16 cellular contexts compared by ENCODE assay signal in the genomic region with DNA sequence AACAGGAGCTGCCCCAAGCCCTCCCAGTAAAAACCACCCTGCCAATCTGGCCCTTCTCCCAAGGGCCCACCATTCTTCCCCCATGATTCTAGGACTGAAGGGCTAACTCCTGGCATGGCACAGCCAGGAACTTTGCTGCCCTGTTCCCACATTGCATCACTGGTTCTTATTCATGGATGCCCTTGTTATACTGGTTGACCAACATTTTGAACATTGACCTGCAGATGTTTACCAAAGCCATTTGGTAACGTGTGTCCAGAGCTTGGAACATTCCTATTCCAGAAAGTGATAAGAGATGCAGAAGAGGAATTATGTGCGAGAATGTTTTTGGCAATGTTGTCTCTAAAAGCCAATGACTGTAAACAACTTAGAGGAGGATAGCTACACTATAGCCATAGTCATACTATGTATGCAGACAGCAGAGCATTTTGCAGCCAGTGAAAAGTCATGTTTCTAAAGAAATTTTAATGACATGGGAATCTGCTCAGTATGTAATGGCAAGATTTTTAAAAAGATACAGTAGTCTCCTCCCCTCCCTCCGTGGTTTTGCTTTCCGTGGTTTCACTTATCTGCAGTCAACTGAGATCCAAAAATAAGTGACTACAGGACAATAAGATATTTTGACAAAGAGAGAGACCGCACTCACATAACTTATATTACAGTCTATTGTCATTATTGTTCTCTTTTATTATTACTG.
DNase-seq lines count a peak whose midpoint lies in the region; ATAC-seq and TF ChIP-seq lines count a peak whose summit lies in the region.
"Had no signal": no experiment of that assay in that cellular context is flagged by ENCODE, and none has a peak within 500 bp of the region (broad histone marks: within the 10 kb centered on the region; RNA-seq: fewer than 3 reads in every experiment).

No MANE protein-coding gene starts in this region.

- H4K12ac ChIP-seq in trophoblast cell (ENCODE audit: low read depth, low read length), result no peak overlapping the region

- peak overlapping the region; percentile 47 for H2AK5ac ChIP-seq in trophoblast cell (ENCODE audit: low read length)

- H3K4me1 ChIP-seq in DOHH2 (ENCODE audit: control insufficient read depth, low read length) (peaks cover 85% of the 10 kb centered on the region), trophoblast cell (ENCODE audit: control insufficient read depth in 1 of 2, insufficient read depth in 2 of 2, low read length in 2 of 2) (peaks cover 13 to 14% of the 10 kb centered on the region in 2 experiments)
- H3K4me1 ChIP-seq: psoas muscle had no signal

- peak overlapping the region; percentile 64 for H3K18ac ChIP-seq in trophoblast cell (ENCODE audit: low read length)

- no peak overlapping the region for H3K23ac ChIP-seq in trophoblast cell (ENCODE audit: low read length)

- peak; percentile 11 for DNase-seq in MV-4-11 (lab: John Stamatoyannopoulos, UW)
- no peak for DNase-seq in coronary artery (ENCODE audit: low spot score)
- peak; percentile 65 to 94 for DNase-seq in trophoblast cell
- DNase-seq in caudate nucleus (lab: John Stamatoyannopoulos, UW), result no peak
- DNase-seq: activated gamma-delta T cell; H9; MG63; NCI-H2029; NCI-H524 treated with DMSO at 0.1 percent for 48 hours; psoas muscle; stimulated activated CD4-positive, alpha-beta T cell treated with anti-CD3 and anti-CD28 coated beads, Interleukin-15, amount 100 ng/mL, for 24 hours; stimulated activated naive CD8-positive, alpha-beta T cell treated with anti-CD3 and anti-CD28 coated beads, Interleukin-15, amount 100 ng/mL, for 72 hours had no signal

- ATAC-seq in HG03159 (IDR thresholded peaks at IDR 0.05; ENCODE audit: unreplicated experiment), result no peak
- ATAC-seq in GM18858 (IDR thresholded peaks at IDR 0.05; ENCODE audit: unreplicated experiment), result no peak
- ATAC-seq: psoas muscle; SK-N-SH treated with all-trans-retinoic acid at 6 μM for 48 hours; stimulated activated naive CD8-positive, alpha-beta T cell treated with anti-CD3 and anti-CD28 coated beads, Interleukin-15, amount 100 ng/mL, for 72 hours had no signal

- H3K79me2 ChIP-seq in DOHH2 (ENCODE audit: control insufficient read depth, low read length), result peaks cover 45% of the 10 kb centered on the region
- peaks cover 3% of the 10 kb centered on the region for H3K79me2 ChIP-seq in trophoblast cell (ENCODE audit: control insufficient read depth, insufficient read depth, low read length, poor library complexity)

- H3K9ac ChIP-seq in trophoblast cell (ENCODE audit: low read length), result no peak overlapping the region

- H4K8ac ChIP-seq in trophoblast cell (ENCODE audit: low read depth, low read length), result peak overlapping the region; percentile 43

- TF ChIP-seq CTCF in DOHH2 (IDR thresholded peaks at IDR 0.05; ENCODE audit: low read depth, low read length, poor library complexity, severe bottlenecking), result no peak
- TF ChIP-seq CTCF in coronary artery (IDR thresholded peaks at IDR 0.05), result no peak

- no peaks in the 10 kb centered on the region for H3K27me3 ChIP-seq in DOHH2 (ENCODE audit: control insufficient read depth, low read length)
- H3K27me3 ChIP-seq in trophoblast cell (ENCODE audit: insufficient read depth, low read length), result no peaks in the 10 kb centered on the region
- H3K27me3 ChIP-seq: MG63 had no signal

- H3K4me2 ChIP-seq in DOHH2 (ENCODE audit: low read length), result peak overlapping the region; percentile 60
- H3K4me2 ChIP-seq in trophoblast cell (ENCODE audit: low read length), result no peak overlapping the region

- H3K9me2 ChIP-seq in DOHH2 (replicated peaks; ENCODE audit: control insufficient read depth, low read length), result no peaks in the 10 kb centered on the region

- H3F3A ChIP-seq in DOHH2 (ENCODE audit: control insufficient read depth, insufficient read depth), result peaks cover 5% of the 10 kb centered on the region; the same call in 1 of the 2 replicates

- no CpG with 5 or more reads among the region's 5 CpGs for WGBS in trophoblast cell (ENCODE audit: extremely low coverage, insufficient coverage, insufficient read length)

- peak overlapping the region; percentile 77 for H2BK12ac ChIP-seq in trophoblast cell (ENCODE audit: low read length)

- peaks cover 18% of the 10 kb centered on the region for H3K79me1 ChIP-seq in trophoblast cell (ENCODE audit: low read length)

- H3K14ac ChIP-seq in trophoblast cell (ENCODE audit: low read length), result peak overlapping the region; percentile 53

- H2BK5ac ChIP-seq in trophoblast cell (ENCODE audit: low read depth, low read length, poor library complexity), result peak overlapping the region; percentile 46

- H2AFZ ChIP-seq in trophoblast cell (ENCODE audit: insufficient read depth, low read length, poor library complexity), result no peak overlapping the region

- H4K91ac ChIP-seq in trophoblast cell (ENCODE audit: low read depth, low read length), result peak overlapping the region; percentile 61

- peak overlapping the region; percentile 45 for H3K4me3 ChIP-seq in DOHH2 (ENCODE audit: low read length)
- H3K4me3 ChIP-seq in coronary artery, result peak overlapping the region; percentile 20
- no peak overlapping the region for H3K4me3 ChIP-seq in trophoblast cell (ENCODE audit: low read depth, low read length)
- H3K4me3 ChIP-seq: MG63, psoas muscle had no signal

- H3K9me3 ChIP-seq in DOHH2 (ENCODE audit: control insufficient read depth, insufficient read depth, low read length), result no peaks in the 10 kb centered on the region
- H3K9me3 ChIP-seq in trophoblast cell (ENCODE audit: insufficient read depth, low read depth, low read length), result no peaks in the 10 kb centered on the region
- H3K9me3 ChIP-seq: MG63, psoas muscle had no signal

- H3K4ac ChIP-seq in trophoblast cell (ENCODE audit: low read depth, low read length), result no peak overlapping the region

- no peak overlapping the region for H3K27ac ChIP-seq in DOHH2 (ENCODE audit: low read depth, low read length)
- peak overlapping the region in 1 of 2 donors; percentile 76 for H3K27ac ChIP-seq in coronary artery
- no peak overlapping the region for H3K27ac ChIP-seq in trophoblast cell (ENCODE audit: low read depth, low read length)
- no peak overlapping the region for H3K27ac ChIP-seq in caudate nucleus (ENCODE audit: low read depth, low read length)
- H3K27ac ChIP-seq: psoas muscle had no signal

- peak overlapping the region; percentile 58 for H2BK120ac ChIP-seq in trophoblast cell (ENCODE audit: insufficient read depth, low read length, poor library complexity)

- peaks cover 54% of the 10 kb centered on the region for H3K36me3 ChIP-seq in DOHH2 (ENCODE audit: control insufficient read depth, low read length)
- H3K36me3 ChIP-seq in trophoblast cell (ENCODE audit: control insufficient read depth in 1 of 2, insufficient read depth in 2 of 2, low read length in 2 of 2), result peaks cover 1% of the 10 kb centered on the region in 2 experiments
- H3K36me3 ChIP-seq: MG63 had no signal

- no peaks in the 10 kb centered on the region for H4K20me1 ChIP-seq in DOHH2 (ENCODE audit: control insufficient read depth, insufficient read depth, low read depth, low read length)

Comparison
In these comparisons a context has a peak if more than half of its experiments do, and no peak if none do; other contexts are left out.
1. DNase-seq: peak in MV-4-11 (single experiment) and trophoblast cell (2 of 2); none in coronary artery (single experiment) and caudate nucleus (0 of 61).